Comparison of ENCODE assay signal across 32 cellular contexts in the genomic region with DNA sequence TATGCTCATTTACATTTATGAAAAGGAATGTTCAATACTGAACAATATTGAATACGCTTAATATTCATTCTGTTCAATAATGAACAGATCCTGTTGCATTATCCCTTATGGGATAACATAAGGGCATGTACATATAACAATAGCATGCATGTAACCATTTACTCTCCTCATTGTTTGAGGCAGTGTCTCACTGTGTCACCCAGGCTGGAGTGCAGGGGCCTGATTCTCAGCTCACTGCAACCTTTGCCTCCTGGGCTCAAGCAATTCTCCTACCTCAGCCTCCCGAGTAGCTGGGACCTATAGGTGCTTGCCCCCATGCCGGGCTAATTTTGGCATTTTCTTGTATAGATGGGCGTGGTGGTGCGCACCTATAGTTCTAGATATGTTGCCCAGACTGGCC.
"Had no signal": no experiment of that assay in that cellular context is flagged by ENCODE, and none has a peak within 500 bp of the region (broad histone marks: within the 10 kb centered on the region; RNA-seq: fewer than 3 reads in every experiment).

No MANE protein-coding gene starts in this region.

- H3K9me3 Mint-ChIP-seq: activated CD4-positive, alpha-beta memory T cell treated with anti-CD3 and anti-CD28 coated beads for 36 hours; activated CD4-positive, alpha-beta T cell treated with anti-CD3 and anti-CD28 coated beads, Interleukin-2, amount 10 ng/mL, durations not matched to agents 24 days and 14 days; activated naive CD4-positive, alpha-beta T cell treated with anti-CD3 and anti-CD28 coated beads for 36 hours; activated naive CD4-positive, alpha-beta T cell treated with anti-CD3 and anti-CD28 coated beads, Interleukin-2, amount 50 U/mL, for 24 hours; activated naive CD8-positive, alpha-beta T cell treated with anti-CD3 and anti-CD28 coated beads for 36 hours; activated naive CD8-positive, alpha-beta T cell treated with anti-CD3 and anti-CD28 coated beads, Interleukin-2, amount 50 U/mL, for 24 hours; activated T-helper 1 cell treated with anti-CD3 and anti-CD28 coated beads, Interleukin-12 subunit alpha, Interleukin-12 subunit beta, Interleukin-2, Interleukin-4 antibody, amounts not matched to agents 30 ng/mL and 10 ng/mL and 1 ng/mL, durations not matched to agents 14 hours and 24 hours and 36 hours; activated T-helper 2 cell treated with anti-CD3 and anti-CD28 coated beads, Interferon-gamma antibody, Interleukin-2, Interleukin-4, amounts not matched to agents 10 μg/mL and 5 μg/mL and 100 μg/mL, durations not matched to agents 14 hours and 24 hours and 36 hours; effector memory CD8-positive, alpha-beta T cell had no signal

- H3K27ac ChIP-seq: adrenal gland, body of pancreas, esophagus muscularis mucosa, gastroesophageal sphincter had no signal

- DNase-seq: activated CD4-positive, alpha-beta memory T cell treated with anti-CD3 and anti-CD28 coated beads for 36 hours; activated CD4-positive, alpha-beta T cell treated with anti-CD3 and anti-CD28 coated beads for 36 hours; activated CD4-positive, alpha-beta T cell treated with anti-CD3 and anti-CD28 coated beads, Interleukin-2, amount 10 ng/mL, durations not matched to agents 24 days and 14 days; activated CD4-positive, CD25-positive, alpha-beta regulatory T cell; activated CD4-positive, CD25-positive, alpha-beta regulatory T cell treated with anti-CD3 and anti-CD28 coated beads, Interleukin-2, amount 50 U/mL, for 72 hours; activated CD8-positive, alpha-beta memory T cell treated with anti-CD3 and anti-CD28 coated beads, Interleukin-2, amount 10 ng/mL, durations not matched to agents 7 days and 5 days; activated CD8-positive, alpha-beta memory T cell treated with anti-CD3 and anti-CD28 coated beads, Interleukin-2, amount 50 U/mL, for 4 hours; activated CD8-positive, alpha-beta T cell treated with anti-CD3 and anti-CD28 coated beads, Interleukin-2, amount 10 ng/mL, durations not matched to agents 7 days and 5 days; activated effector memory CD4-positive, alpha-beta T cell treated with anti-CD3 and anti-CD28 coated beads, Interleukin-2, amount 50 U/mL, for 16 hours; activated naive CD4-positive, alpha-beta T cell treated with anti-CD3 and anti-CD28 coated beads for 36 hours; activated naive CD8-positive, alpha-beta T cell treated with anti-CD3 and anti-CD28 coated beads for 36 hours; activated naive CD8-positive, alpha-beta T cell treated with anti-CD3 and anti-CD28 coated beads, Interleukin-2, amount 50 U/mL, for 24 hours; activated T-cell treated with anti-CD3 and anti-CD28 coated beads, Interleukin-2, amount 50 U/mL, for 1 hour; activated T-cell treated with anti-CD3 and anti-CD28 coated beads, Interleukin-2, amount 50 U/mL, for 48 hours; adrenal gland; amygdala; aorta; body of pancreas; caudate nucleus; cortex of kidney; dermis blood vessel endothelial cell; effector CD4-positive, alpha-beta T cell; effector memory CD8-positive, alpha-beta T cell; erythroblast; foreskin melanocyte; head of caudate nucleus; T-helper 2 cell had no signal

- H3K9me3 ChIP-seq: adrenal gland, body of pancreas, esophagus muscularis mucosa, gastroesophageal sphincter had no signal

- ATAC-seq: activated CD4-positive, alpha-beta T cell treated with anti-CD3 and anti-CD28 coated beads for 36 hours; activated CD8-positive, alpha-beta memory T cell treated with anti-CD3 and anti-CD28 coated beads, Interleukin-2, amount 10 ng/mL, durations not matched to agents 7 days and 5 days; activated CD8-positive, alpha-beta T cell treated with anti-CD3 and anti-CD28 coated beads, Interleukin-2, amount 10 ng/mL, durations not matched to agents 7 days and 5 days; activated naive CD8-positive, alpha-beta T cell treated with anti-CD3 and anti-CD28 coated beads, Interleukin-2, amount 50 U/mL, for 24 hours; body of pancreas; effector memory CD8-positive, alpha-beta T cell; gastroesophageal sphincter had no signal

- H3K36me3 Mint-ChIP-seq: activated CD4-positive, alpha-beta memory T cell treated with anti-CD3 and anti-CD28 coated beads for 36 hours; activated naive CD4-positive, alpha-beta T cell treated with anti-CD3 and anti-CD28 coated beads, Interleukin-2, amount 50 U/mL, for 24 hours had no signal

- H3K4me3 ChIP-seq: adrenal gland, body of pancreas, esophagus muscularis mucosa, gastroesophageal sphincter had no signal

- H3K27me3 ChIP-seq: adrenal gland, body of pancreas, esophagus muscularis mucosa, gastroesophageal sphincter had no signal

- H3K4me3 Mint-ChIP-seq: activated CD4-positive, alpha-beta memory T cell treated with anti-CD3 and anti-CD28 coated beads for 36 hours; activated CD4-positive, alpha-beta T cell treated with anti-CD3 and anti-CD28 coated beads for 36 hours; activated CD4-positive, alpha-beta T cell treated with anti-CD3 and anti-CD28 coated beads, Interleukin-2, amount 10 ng/mL, durations not matched to agents 24 days and 14 days; activated CD8-positive, alpha-beta memory T cell treated with anti-CD3 and anti-CD28 coated beads, Interleukin-2, amount 10 ng/mL, durations not matched to agents 7 days and 5 days; activated CD8-positive, alpha-beta T cell treated with anti-CD3 and anti-CD28 coated beads, Interleukin-2, amount 10 ng/mL, durations not matched to agents 7 days and 5 days; activated naive CD4-positive, alpha-beta T cell treated with anti-CD3 and anti-CD28 coated beads for 36 hours; activated naive CD4-positive, alpha-beta T cell treated with anti-CD3 and anti-CD28 coated beads, Interleukin-2, amount 50 U/mL, for 24 hours; activated naive CD8-positive, alpha-beta T cell treated with anti-CD3 and anti-CD28 coated beads for 36 hours; activated naive CD8-positive, alpha-beta T cell treated with anti-CD3 and anti-CD28 coated beads, Interleukin-2, amount 50 U/mL, for 24 hours; activated T-helper 1 cell treated with anti-CD3 and anti-CD28 coated beads, Interleukin-12 subunit alpha, Interleukin-12 subunit beta, Interleukin-2, Interleukin-4 antibody, amounts not matched to agents 30 ng/mL and 10 ng/mL and 1 ng/mL, durations not matched to agents 14 hours and 24 hours and 36 hours; effector memory CD8-positive, alpha-beta T cell had no signal

- H3K27ac Mint-ChIP-seq: activated CD4-positive, alpha-beta memory T cell treated with anti-CD3 and anti-CD28 coated beads for 36 hours; activated CD4-positive, alpha-beta T cell treated with anti-CD3 and anti-CD28 coated beads for 36 hours; activated CD4-positive, alpha-beta T cell treated with anti-CD3 and anti-CD28 coated beads, Interleukin-2, amount 10 ng/mL, durations not matched to agents 24 days and 14 days; activated CD8-positive, alpha-beta memory T cell treated with anti-CD3 and anti-CD28 coated beads, Interleukin-2, amount 10 ng/mL, durations not matched to agents 7 days and 5 days; activated CD8-positive, alpha-beta T cell treated with anti-CD3 and anti-CD28 coated beads, Interleukin-2, amount 10 ng/mL, durations not matched to agents 7 days and 5 days; activated naive CD4-positive, alpha-beta T cell treated with anti-CD3 and anti-CD28 coated beads for 36 hours; activated naive CD4-positive, alpha-beta T cell treated with anti-CD3 and anti-CD28 coated beads, Interleukin-2, amount 50 U/mL, for 24 hours; activated naive CD8-positive, alpha-beta T cell treated with anti-CD3 and anti-CD28 coated beads for 36 hours; activated naive CD8-positive, alpha-beta T cell treated with anti-CD3 and anti-CD28 coated beads, Interleukin-2, amount 50 U/mL, for 24 hours; activated T-helper 1 cell treated with anti-CD3 and anti-CD28 coated beads, Interleukin-12 subunit alpha, Interleukin-12 subunit beta, Interleukin-2, Interleukin-4 antibody, amounts not matched to agents 30 ng/mL and 10 ng/mL and 1 ng/mL, durations not matched to agents 14 hours and 24 hours and 36 hours; activated T-helper 2 cell treated with anti-CD3 and anti-CD28 coated beads, Interferon-gamma antibody, Interleukin-2, Interleukin-4, amounts not matched to agents 10 μg/mL and 5 μg/mL and 100 μg/mL, durations not matched to agents 14 hours and 24 hours and 36 hours; effector memory CD8-positive, alpha-beta T cell had no signal

- H3K27me3 Mint-ChIP-seq: activated naive CD4-positive, alpha-beta T cell treated with anti-CD3 and anti-CD28 coated beads, Interleukin-2, amount 50 U/mL, for 24 hours; effector memory CD8-positive, alpha-beta T cell had no signal

- H3K36me3 ChIP-seq: adrenal gland, esophagus muscularis mucosa, gastroesophageal sphincter had no signal
